In genomic region chr7:140060788-140061606, GRCh38 we compare ENCODE assay signal across 8 cellular contexts. TPM values are rescaled to one million over a fixed set of nuclear protein-coding genes. Genes with fewer than 3 reads are reported as not detected.
DNase-seq lines count a peak whose midpoint lies in the region; ATAC-seq, FAIRE-seq and TF ChIP-seq lines count a peak whose summit lies in the region.

No MANE protein-coding gene starts in this region.

- H3K79me2 ChIP-seq in OCI-LY7 (ENCODE audit: insufficient read depth, low read depth, low read length) = no peaks in the 10 kb centered on the region

- H3K4me3 ChIP-seq in OCI-LY7 (ENCODE audit: low read depth, low read length, poor library complexity, severe bottlenecking) (no peak overlapping the region), esophagus (ENCODE audit: low read depth in 1 of 2, low read length in 2 of 2) (no peak overlapping the region), psoas muscle (peak overlapping the region; percentile 88), prostate gland (no peak overlapping the region)

- H3K27ac ChIP-seq in OCI-LY7 (ENCODE audit: low read depth, low read length, poor library complexity, severe bottlenecking) (no peak overlapping the region), esophagus (ENCODE audit: low read depth in 2 of 2, low read length in 1 of 2) (peak overlapping the region; percentile 91 to 96), psoas muscle (peak overlapping the region; percentile 30), prostate gland (peak overlapping the region in 1 of 2 donors; percentile 93)

- H2AFZ ChIP-seq in OCI-LY7 (ENCODE audit: low read length) = no peak overlapping the region

- no peak for TF ChIP-seq CTCF in OCI-LY7 (conservative IDR thresholded peaks at IDR 0.05; ENCODE audit: low read length)
- TF ChIP-seq CTCF in psoas muscle (IDR thresholded peaks at IDR 0.05) = no peak
- no peak for TF ChIP-seq CTCF in prostate gland (IDR thresholded peaks at IDR 0.05)

- DNase-seq in EL (peak; percentile 39), OCI-LY7 (ENCODE audit: low spot score) (no peak), psoas muscle (no peak), HTR-8/SVneo (ENCODE audit: insufficient read length, low spot score) (no peak), NOMO-1 treated with dmso at 0.1 percent for 144 hours (lab: John Stamatoyannopoulos, UW; ENCODE audit: unreplicated experiment) (no peak), OCI-M2 (lab: John Stamatoyannopoulos, UW; ENCODE audit: unreplicated experiment) (no peak), prostate gland (ENCODE audit: low spot score) (no peak)

- H3K36me3 ChIP-seq in OCI-LY7 (ENCODE audit: insufficient read depth, low read length) (no peaks in the 10 kb centered on the region), esophagus (ENCODE audit: control insufficient read depth in 2 of 2, insufficient read depth in 2 of 2, low read length in 1 of 2) (no peaks in the 10 kb centered on the region), psoas muscle (ENCODE audit: insufficient read depth in 1 of 2, low read depth in 1 of 2) (peaks cover 0 to 6% of the 10 kb centered on the region in 2 donors), prostate gland (no peaks in the 10 kb centered on the region)

- BruUV-seq in OCI-LY7 (replicated peaks; lab: Mats Ljungman, UMichigan) = no TSS peak

- no peaks in the 10 kb centered on the region for H4K20me1 ChIP-seq in OCI-LY7 (ENCODE audit: insufficient read depth, low read length)

- H3K27me3 ChIP-seq in esophagus (ENCODE audit: control insufficient read depth in 1 of 2, insufficient read depth in 2 of 2, low read length in 2 of 2) = no peaks in the 10 kb centered on the region
- peaks cover 0 to 4% (median 0%) of the 10 kb centered on the region in 3 donors for H3K27me3 ChIP-seq in psoas muscle (ENCODE audit: insufficient read depth in 3 of 3, low read length in 2 of 3)
- no peaks in the 10 kb centered on the region for H3K27me3 ChIP-seq in prostate gland (replicated peaks; ENCODE audit: insufficient read depth)

- whole genome bisulfite sequencing in esophagus, 2 donors = 71 to 72% methylated on average over 11 of the region's 11 CpGs
- 46 to 57% (median 49%) methylated on average over 11 of the region's 11 CpGs for WGBS in psoas muscle, 3 donors
- 81% methylated on average over 11 of the region's 11 CpGs for WGBS in prostate gland

- peak; percentile 25 to 37 (median 35) for ATAC-seq in psoas muscle

- CTCF ChIA-PET in OCI-LY7 (lab: Charles Lee; ENCODE audit: unreplicated experiment) = no interaction called here

- H3K9me2 ChIP-seq in OCI-LY7 (ENCODE audit: insufficient read depth, low read length) = no peaks in the 10 kb centered on the region

- peaks cover under 1% of the 10 kb centered on the region; the same call in 1 of the 2 replicates for H3K9me3 ChIP-seq in OCI-LY7 (ENCODE audit: low read length)
- no peaks in the 10 kb centered on the region for H3K9me3 ChIP-seq in esophagus (ENCODE audit: control insufficient read depth in 2 of 2, insufficient read depth in 1 of 2, low read depth in 1 of 2, low read length in 1 of 2)
- no peaks in the 10 kb centered on the region for H3K9me3 ChIP-seq in psoas muscle
- H3K9me3 ChIP-seq in prostate gland = no peaks in the 10 kb centered on the region

- POLR2A ChIA-PET in OCI-LY7 (lab: Charles Lee) = interaction anchor here (0.6 kb wide), 1 partner anchor 382 kb away, joined by 3 read pairs; no protein-coding TSS in a partner anchor

- intact Hi-C loops in OCI-LY7 (cut with micrococcal nuclease; ENCODE audit: unreplicated experiment) (no loop called here), psoas muscle (cut with DNase I) (no loop called here), prostate gland (cut with DNase I) (loop anchor here (10.0 kb wide), 1 partner anchor 696 kb away; no protein-coding TSS in a partner anchor)

- TF ChIP-seq POLR2A in prostate gland (IDR thresholded peaks at IDR 0.05) = no peak

- peaks cover 7% of the 10 kb centered on the region for H3K4me1 ChIP-seq in OCI-LY7 (ENCODE audit: insufficient read depth, low read length, poor library complexity, severe bottlenecking)
- peaks cover 5 to 23% of the 10 kb centered on the region in 2 donors for H3K4me1 ChIP-seq in esophagus (ENCODE audit: control insufficient read depth in 2 of 2, insufficient read depth in 2 of 2, low read length in 1 of 2)
- H3K4me1 ChIP-seq in psoas muscle = no peaks in the 10 kb centered on the region
- H3K4me1 ChIP-seq in prostate gland (replicated peaks) = peaks cover 7% of the 10 kb centered on the region

- FAIRE-seq in HTR-8/SVneo (lab: Jason Lieb, UNC) = no peak

- H3K4me2 ChIP-seq in OCI-LY7 (ENCODE audit: low read length) = peak overlapping the region; percentile 77; the same call in 1 of the 2 replicates

RNA-seq across cellular contexts. Expression of gene PARP12, which starts 1.8 kb away (rescaled TPM):
- 12.5 and 13.3 TPM in 2 replicates for total RNA-seq in OCI-LY7 (2014; rRNA removed; shearing (Covaris generic))
- 6.5 and 6.8 TPM in 2 replicates for total RNA-seq in OCI-LY7 (2022)
- polyA plus RNA-seq in esophagus = 10 to 100 TPM; 10.2 to 13.0 TPM
- total RNA-seq in psoas muscle = 1 to 10 TPM; 4.3 to 5.5 (median 5.0) TPM
- 1 to 10 TPM; 4.6 to 6.9 (median 5.2) TPM for polyA plus RNA-seq in psoas muscle
- total RNA-seq in prostate gland = 10 to 100 TPM; 21.9 to 46.4 TPM
